15 cellular contexts compared by ENCODE assay signal in genomic region chr16:23587726-23588125, GRCh38. TPM values are rescaled to one million over a fixed set of nuclear protein-coding genes. Genes with fewer than 3 reads are reported as not detected.
A peak's percentile ranks its signal among the peaks of the same experiment; 100 is the strongest.
DNase-seq lines count a peak whose midpoint lies in the region; ATAC-seq and TF ChIP-seq lines count a peak whose summit lies in the region.
"Had no signal": no experiment of that assay in that cellular context is flagged by ENCODE, and none has a peak within 500 bp of the region (broad histone marks: within the 10 kb centered on the region; RNA-seq: fewer than 3 reads in every experiment).

No MANE protein-coding gene starts in this region.

- H3F3A ChIP-seq in PC-3 (ENCODE audit: low read length, unreplicated experiment): no peaks in the 10 kb centered on the region

- no peaks in the 10 kb centered on the region for H3K4me1 ChIP-seq in PC-3 (ENCODE audit: insufficient read depth, low read length)
- H3K4me1 ChIP-seq: uterus had no signal

- no peak overlapping the region for H3K4me2 ChIP-seq in PC-3 (ENCODE audit: low read length)

- DNase-seq in EL (peak; percentile 98), PC-3 (peak; percentile 8), fibroblast of pulmonary artery (ENCODE audit: low read depth) (peak; percentile 81), retinal pigment epithelial cell (ENCODE audit: low read depth) (peak; percentile 39), cerebellar nuclear complex (lab: John Stamatoyannopoulos, UW) (no peak)
- DNase-seq: activated CD8-positive, alpha-beta memory T cell treated with anti-CD3 and anti-CD28 coated beads for 24 hours; activated gamma-delta T cell treated with Interleukin-2 at 50 U/mL for 16 hours; head of caudate nucleus; NCI-H2107; NK-92 treated with Interleukin-12 subunit alpha and Interleukin-12 subunit beta, amount 100 ng/mL, for 24 hours; stimulated activated naive CD4-positive, alpha-beta T cell; uterus had no signal

- no peaks in the 10 kb centered on the region for H3K9me3 ChIP-seq in PC-3 (ENCODE audit: low read length)
- H3K9me3 ChIP-seq: uterus had no signal

- TF ChIP-seq CTCF in PC-3 (conservative IDR thresholded peaks at IDR 0.05; ENCODE audit: low read depth, low read length): no peak
- no peak for TF ChIP-seq CTCF in fibroblast of pulmonary artery (IDR thresholded peaks at IDR 0.05; ENCODE audit: low read length, missing control alignments)
- TF ChIP-seq CTCF in retinal pigment epithelial cell (conservative IDR thresholded peaks at IDR 0.05; ENCODE audit: low read depth, low read length): no peak

- H3K9me2 ChIP-seq in PC-3 (replicated peaks; ENCODE audit: low read length): no peaks in the 10 kb centered on the region

- POLR2A ChIA-PET in PC-3 (lab: Charles Lee; ENCODE audit: unreplicated experiment): no interaction called here

- H3K4me3 ChIP-seq in PC-3 (ENCODE audit: low read length) (no peak overlapping the region), fibroblast of pulmonary artery (replicated peaks; ENCODE audit: low read depth, low read length) (no peak overlapping the region), retinal pigment epithelial cell (ENCODE audit: low read length) (no peak overlapping the region)
- H3K4me3 ChIP-seq: cardiac muscle cell, uterus had no signal

- no peak overlapping the region for H2AFZ ChIP-seq in PC-3 (ENCODE audit: low read length)

- ATAC-seq in PC-3 (no peak), HG03342 (IDR thresholded peaks at IDR 0.05; ENCODE audit: unreplicated experiment) (no peak), GM18868 (IDR thresholded peaks at IDR 0.05; ENCODE audit: unreplicated experiment) (no peak)

- H3K27me3 ChIP-seq in PC-3 (ENCODE audit: low read length): no peaks in the 10 kb centered on the region
- H3K27me3 ChIP-seq: cardiac muscle cell, uterus had no signal

- no TSS peak for BruUV-seq in PC-3 (replicated peaks; lab: Mats Ljungman, UMichigan)

- H4K20me1 ChIP-seq in PC-3 (ENCODE audit: low read length): peaks cover 6% of the 10 kb centered on the region; the same call in 1 of the 2 replicates

- intact Hi-C loops in PC-3 (cut with micrococcal nuclease): no loop called here

- no peak overlapping the region for H3K27ac ChIP-seq in PC-3 (ENCODE audit: low read length)
- H3K27ac ChIP-seq: cardiac muscle cell, uterus had no signal

- no peak overlapping the region for H3K9ac ChIP-seq in PC-3 (ENCODE audit: low read length)

- CTCF ChIA-PET in PC-3 (lab: Charles Lee): no interaction called here

- peaks cover 31% of the 10 kb centered on the region for H3K36me3 ChIP-seq in PC-3 (ENCODE audit: low read depth, low read length)
- H3K36me3 ChIP-seq: uterus had no signal

- peaks cover 54% of the 10 kb centered on the region for H3K79me2 ChIP-seq in PC-3 (ENCODE audit: low read length)

RNA-seq across cellular contexts. Expression of gene NDUFAB1, which starts 8.4 kb away (rescaled TPM):
- 158 and 228 TPM in 2 replicates for total RNA-seq in PC-3 (2014; rRNA removed)

RNA-seq across cellular contexts. Expression of gene UBFD1, which starts 30.2 kb away (rescaled TPM):
- 69.7 and 85.3 TPM in 2 replicates for total RNA-seq in PC-3 (2014; rRNA removed)

RNA-seq across cellular contexts. Expression of gene EARS2, which starts 30.6 kb away (rescaled TPM):
- total RNA-seq in PC-3 (2014; rRNA removed): 23.7 and 31.6 TPM in 2 replicates

RNA-seq across cellular contexts. Expression of gene PALB2, which starts 53.4 kb away (rescaled TPM):
- total RNA-seq in PC-3 (2014; rRNA removed): 4.9 and 7.0 TPM in 2 replicates

RNA-seq across cellular contexts. Expression of gene DCTN5, which starts 53.5 kb away (rescaled TPM):
- 19.7 and 29.1 TPM in 2 replicates for total RNA-seq in PC-3 (2014; rRNA removed)

Comparison
In these comparisons a context has a peak if more than half of its experiments do, and no peak if none do; other contexts are left out.
1. DNase-seq: peak in EL (single experiment), PC-3 (single experiment), fibroblast of pulmonary artery (single experiment) and retinal pigment epithelial cell (single experiment); none in cerebellar nuclear complex (0 of 2).